Comparison of ENCODE assay signal across 19 cellular contexts in the genomic region with DNA sequence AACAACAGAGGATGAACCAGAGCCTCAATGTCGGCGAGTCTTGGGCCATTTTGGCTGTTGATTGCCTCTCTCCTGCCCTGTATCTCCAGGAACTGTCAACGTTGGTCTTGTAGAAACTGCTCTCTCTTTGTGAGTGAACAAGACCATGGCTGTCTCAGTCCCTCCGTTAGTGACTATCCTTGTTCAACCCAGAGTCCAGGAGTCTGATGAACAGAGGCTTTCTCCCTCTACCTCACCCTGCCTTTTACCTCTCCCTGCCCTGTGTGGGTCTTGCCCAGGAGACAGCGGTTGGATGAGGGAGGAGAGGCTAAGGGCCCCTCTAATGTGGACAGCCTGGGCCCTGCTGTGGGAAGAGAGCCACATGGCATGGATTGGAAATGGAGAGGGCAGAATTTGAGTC. TPM values are rescaled to one million over a fixed set of nuclear protein-coding genes. Genes with fewer than 3 reads are reported as not detected.
DNase-seq lines count a peak whose midpoint lies in the region; ATAC-seq and TF ChIP-seq lines count a peak whose summit lies in the region.
"Had no signal": no experiment of that assay in that cellular context is flagged by ENCODE, and none has a peak within 500 bp of the region (broad histone marks: within the 10 kb centered on the region; RNA-seq: fewer than 3 reads in every experiment).

No MANE protein-coding gene starts in this region.

- peaks cover 11% of the 10 kb centered on the region for H3K79me1 ChIP-seq in neuronal stem cell (ENCODE audit: low read depth, low read length)

- no peak for TF ChIP-seq POLR2A in esophagus squamous epithelium (IDR thresholded peaks at IDR 0.05)

- WGBS in esophagus squamous epithelium, 2 donors, result 84 to 93% methylated on average over 4 of the region's 5 CpGs
- WGBS in neuronal stem cell (ENCODE audit: extremely low coverage in 2 of 2, insufficient read length in 2 of 2, insufficient replicate concordance in 1 of 2), 2 donors, result no CpG with 5 or more reads among the region's 5 CpGs

- H3K9ac ChIP-seq in BLaER1 (no peak overlapping the region), neuronal stem cell (ENCODE audit: low read depth, low read length, poor library complexity) (no peak overlapping the region)

- H3K4ac ChIP-seq in neuronal stem cell (ENCODE audit: low read length), result no peak overlapping the region

- H3K27ac ChIP-seq in BLaER1 (no peak overlapping the region), esophagus squamous epithelium (no peak overlapping the region), neuronal stem cell (replicated peaks; ENCODE audit: low read length) (no peak overlapping the region), right atrium auricular region (no peak overlapping the region)
- peak overlapping the region; percentile 50 for H3K27ac ChIP-seq in CD4-positive, CD25-positive, alpha-beta regulatory T cell (ENCODE audit: insufficient read depth, low read length, poor library complexity, severe bottlenecking)
- H3K27ac ChIP-seq: cardiac muscle cell, gastrocnemius medialis, SJCRH30, thoracic aorta had no signal

- intact Hi-C loops in activated T-helper 1 cell treated with anti-CD3 and anti-CD28 coated beads, Interleukin-12 subunit alpha, Interleukin-12 subunit beta, Interleukin-2, Interleukin-4 antibody, amounts not matched to agents 30 ng/mL and 10 ng/mL and 1 ng/mL, durations not matched to agents 14 hours and 24 hours and 36 hours (cut with micrococcal nuclease), result no loop called here
- intact Hi-C loops in esophagus squamous epithelium (cut with DNase I), result no loop called here

- H3K4me2 ChIP-seq in BLaER1 (peak overlapping the region; percentile 78), neuronal stem cell (ENCODE audit: insufficient read depth, low read length, poor library complexity, severe bottlenecking) (no peak overlapping the region)

- H3K36me3 Mint-ChIP-seq in CD4-positive, CD25-positive, alpha-beta regulatory T cell, result peaks cover under 1% of the 10 kb centered on the region
- H3K36me3 Mint-ChIP-seq in activated T-helper 1 cell treated with anti-CD3 and anti-CD28 coated beads, Interleukin-12 subunit alpha, Interleukin-12 subunit beta, Interleukin-2, Interleukin-4 antibody, amounts not matched to agents 30 ng/mL and 10 ng/mL and 1 ng/mL, durations not matched to agents 14 hours and 24 hours and 36 hours (ENCODE audit: low read depth), result peaks cover 16% of the 10 kb centered on the region
- no peaks in the 10 kb centered on the region for H3K36me3 Mint-ChIP-seq in immature natural killer cell
- H3K36me3 Mint-ChIP-seq: mesothelial cell of epicardium had no signal

- H3K9me3 ChIP-seq in BLaER1, result no peaks in the 10 kb centered on the region
- no peaks in the 10 kb centered on the region for H3K9me3 ChIP-seq in CD4-positive, CD25-positive, alpha-beta regulatory T cell (ENCODE audit: control insufficient read depth in 2 of 2, low read length in 2 of 2)
- H3K9me3 ChIP-seq in esophagus squamous epithelium, result no peaks in the 10 kb centered on the region
- no peaks in the 10 kb centered on the region for H3K9me3 ChIP-seq in neuronal stem cell (replicated peaks in 1 of 2; ENCODE audit: control insufficient read depth in 2 of 2, insufficient read depth in 1 of 2, low read depth in 1 of 2, low read length in 2 of 2)
- H3K9me3 ChIP-seq in right atrium auricular region, result no peaks in the 10 kb centered on the region
- H3K9me3 ChIP-seq: gastrocnemius medialis, neutrophil, SJCRH30, thoracic aorta had no signal

- no peak overlapping the region for H2BK12ac ChIP-seq in neuronal stem cell (ENCODE audit: low read length)

- no peak overlapping the region for H3K14ac ChIP-seq in neuronal stem cell (ENCODE audit: low read length)

- TF ChIP-seq CTCF in esophagus squamous epithelium (IDR thresholded peaks at IDR 0.05) (no peak), right atrium auricular region (IDR thresholded peaks at IDR 0.05) (no peak)

- no peak overlapping the region for H2BK120ac ChIP-seq in neuronal stem cell (ENCODE audit: low read depth, low read length)

- no peak overlapping the region for H4K8ac ChIP-seq in neuronal stem cell (ENCODE audit: low read depth, low read length)

- no peak overlapping the region for H4K91ac ChIP-seq in neuronal stem cell (ENCODE audit: low read depth, low read length, poor library complexity)

- H3K36me3 ChIP-seq in BLaER1 (no peaks in the 10 kb centered on the region), esophagus squamous epithelium (no peaks in the 10 kb centered on the region), neuronal stem cell (replicated peaks in 1 of 2; ENCODE audit: control insufficient read depth in 2 of 2, insufficient read depth in 2 of 2, low read length in 2 of 2) (no peaks in the 10 kb centered on the region), right atrium auricular region (no peaks in the 10 kb centered on the region)
- H3K36me3 ChIP-seq in CD4-positive, CD25-positive, alpha-beta regulatory T cell (ENCODE audit: control insufficient read depth, insufficient read depth, low read length), result no peaks in the 10 kb centered on the region
- H3K36me3 ChIP-seq: cardiac muscle cell, gastrocnemius medialis, neutrophil, SJCRH30, thoracic aorta had no signal

- no peak for DNase-seq in CD4-positive, CD25-positive, alpha-beta regulatory T cell
- no peak for DNase-seq in activated T-helper 1 cell treated with anti-CD3 and anti-CD28 coated beads, Interleukin-12 subunit alpha, Interleukin-12 subunit beta, Interleukin-2, Interleukin-4 antibody, amounts not matched to agents 30 ng/mL and 10 ng/mL and 1 ng/mL, durations not matched to agents 14 hours and 24 hours and 36 hours (ENCODE audit: low spot score)
- DNase-seq in immature natural killer cell (no peak), esophagus squamous epithelium (lab: John Stamatoyannopoulos, UW) (no peak), neuronal stem cell (ENCODE audit: low spot score) (no peak), right atrium auricular region (ENCODE audit: low spot score) (no peak)
- DNase-seq: activated CD4-positive, CD25-positive, alpha-beta regulatory T cell; activated CD8-positive, alpha-beta memory T cell treated with anti-CD3 and anti-CD28 coated beads, Interleukin-2, amount 50 U/mL, for 48 hours; gastrocnemius medialis; kidney glomerular epithelial cell; NCI-H187; NCI-H2227 treated with DMSO at 0.1 percent for 48 hours; SJCRH30 had no signal

- H3K27me3 Mint-ChIP-seq in CD4-positive, CD25-positive, alpha-beta regulatory T cell, result no peaks in the 10 kb centered on the region
- H3K27me3 Mint-ChIP-seq in activated T-helper 1 cell treated with anti-CD3 and anti-CD28 coated beads, Interleukin-12 subunit alpha, Interleukin-12 subunit beta, Interleukin-2, Interleukin-4 antibody, amounts not matched to agents 30 ng/mL and 10 ng/mL and 1 ng/mL, durations not matched to agents 14 hours and 24 hours and 36 hours (ENCODE audit: insufficient read depth), result no peaks in the 10 kb centered on the region
- peaks cover 0 to 8% (median 5%) of the 10 kb centered on the region in 3 donors for H3K27me3 Mint-ChIP-seq in immature natural killer cell (ENCODE audit: low read depth in 3 of 3)

- H2AFZ ChIP-seq in neuronal stem cell (ENCODE audit: low read length), result no peak overlapping the region

- H2AK5ac ChIP-seq in neuronal stem cell (ENCODE audit: low read depth, low read length), result no peak overlapping the region

- H3K9me3 Mint-ChIP-seq in CD4-positive, CD25-positive, alpha-beta regulatory T cell, result no peaks in the 10 kb centered on the region
- no peaks in the 10 kb centered on the region for H3K9me3 Mint-ChIP-seq in activated T-helper 1 cell treated with anti-CD3 and anti-CD28 coated beads, Interleukin-12 subunit alpha, Interleukin-12 subunit beta, Interleukin-2, Interleukin-4 antibody, amounts not matched to agents 30 ng/mL and 10 ng/mL and 1 ng/mL, durations not matched to agents 14 hours and 24 hours and 36 hours
- no peaks in the 10 kb centered on the region for H3K9me3 Mint-ChIP-seq in immature natural killer cell
- H3K9me3 Mint-ChIP-seq: mesothelial cell of epicardium had no signal

- no peak overlapping the region for H2BK15ac ChIP-seq in neuronal stem cell (ENCODE audit: low read length)

- no peak overlapping the region for H3K18ac ChIP-seq in neuronal stem cell (ENCODE audit: low read length)

- H3K4me1 ChIP-seq in BLaER1, result peaks cover 97% of the 10 kb centered on the region
- H3K4me1 ChIP-seq in CD4-positive, CD25-positive, alpha-beta regulatory T cell (ENCODE audit: control insufficient read depth, insufficient read depth, low read length, poor library complexity, severe bottlenecking), result peaks cover 98% of the 10 kb centered on the region
- H3K4me1 ChIP-seq in esophagus squamous epithelium, result peaks cover 17 to 83% (median 46%) of the 10 kb centered on the region in 3 donors
- H3K4me1 ChIP-seq in neuronal stem cell (ENCODE audit: control insufficient read depth in 2 of 2, insufficient read depth in 1 of 2, low read depth in 1 of 2, low read length in 2 of 2), result peaks cover 4 to 9% of the 10 kb centered on the region in 2 donors
- peaks cover 3 to 60% of the 10 kb centered on the region in 2 donors for H3K4me1 ChIP-seq in right atrium auricular region

- H3K27ac Mint-ChIP-seq in CD4-positive, CD25-positive, alpha-beta regulatory T cell, result peak overlapping the region; percentile 55 to 89 (median 88)
- peak overlapping the region; percentile 77 for H3K27ac Mint-ChIP-seq in activated T-helper 1 cell treated with anti-CD3 and anti-CD28 coated beads, Interleukin-12 subunit alpha, Interleukin-12 subunit beta, Interleukin-2, Interleukin-4 antibody, amounts not matched to agents 30 ng/mL and 10 ng/mL and 1 ng/mL, durations not matched to agents 14 hours and 24 hours and 36 hours
- peak overlapping the region; percentile 82 to 94 (median 87) for H3K27ac Mint-ChIP-seq in immature natural killer cell
- H3K27ac Mint-ChIP-seq: mesothelial cell of epicardium had no signal

- no peak for ATAC-seq in CD4-positive, CD25-positive, alpha-beta regulatory T cell (ENCODE audit: low read depth in 2 of 2)
- ATAC-seq: gastrocnemius medialis had no signal

- H3K4me3 ChIP-seq in BLaER1, result no peak overlapping the region
- H3K4me3 ChIP-seq in CD4-positive, CD25-positive, alpha-beta regulatory T cell (ENCODE audit: low read depth, low read length), result no peak overlapping the region
- H3K4me3 ChIP-seq in esophagus squamous epithelium, result no peak overlapping the region
- no peak overlapping the region for H3K4me3 ChIP-seq in neuronal stem cell (ENCODE audit: low read length in 2 of 2)
- no peak overlapping the region for H3K4me3 ChIP-seq in right atrium auricular region
- H3K4me3 ChIP-seq: cardiac muscle cell, dorsolateral prefrontal cortex, gastrocnemius medialis, SJCRH30, thoracic aorta had no signal

- H3K4me1 Mint-ChIP-seq in CD4-positive, CD25-positive, alpha-beta regulatory T cell, result peaks cover 12 to 98% (median 75%) of the 10 kb centered on the region in 4 donors
- peaks cover 100% of the 10 kb centered on the region for H3K4me1 Mint-ChIP-seq in activated T-helper 1 cell treated with anti-CD3 and anti-CD28 coated beads, Interleukin-12 subunit alpha, Interleukin-12 subunit beta, Interleukin-2, Interleukin-4 antibody, amounts not matched to agents 30 ng/mL and 10 ng/mL and 1 ng/mL, durations not matched to agents 14 hours and 24 hours and 36 hours (ENCODE audit: low read depth)
- H3K4me1 Mint-ChIP-seq in immature natural killer cell, result peaks cover 98 to 100% of the 10 kb centered on the region in 2 donors

- H2BK5ac ChIP-seq in neuronal stem cell (ENCODE audit: low read length), result no peak overlapping the region

- H3K23ac ChIP-seq in neuronal stem cell (ENCODE audit: low read depth, low read length, poor library complexity), result no peak overlapping the region

- peaks cover 100% of the 10 kb centered on the region for H4K20me1 ChIP-seq in BLaER1

- H3K27me3 ChIP-seq in BLaER1 (no peaks in the 10 kb centered on the region), esophagus squamous epithelium (peaks cover 0 to 21% (median 0%) of the 10 kb centered on the region in 4 donors), neuronal stem cell (ENCODE audit: control insufficient read depth in 3 of 3, insufficient read depth in 3 of 3, low read depth in 1 of 3, low read length in 3 of 3) (no peaks in the 10 kb centered on the region), right atrium auricular region (no peaks in the 10 kb centered on the region)
- no peaks in the 10 kb centered on the region for H3K27me3 ChIP-seq in CD4-positive, CD25-positive, alpha-beta regulatory T cell (ENCODE audit: control insufficient read depth, insufficient read depth, low read length)
- H3K27me3 ChIP-seq: cardiac muscle cell, dorsolateral prefrontal cortex, gastrocnemius medialis, neutrophil, SJCRH30 had no signal

- H3K4me3 Mint-ChIP-seq in CD4-positive, CD25-positive, alpha-beta regulatory T cell, result peak overlapping the region in 3 of 4 donors; percentile 53 to 76 (median 76)
- H3K4me3 Mint-ChIP-seq in activated T-helper 1 cell treated with anti-CD3 and anti-CD28 coated beads, Interleukin-12 subunit alpha, Interleukin-12 subunit beta, Interleukin-2, Interleukin-4 antibody, amounts not matched to agents 30 ng/mL and 10 ng/mL and 1 ng/mL, durations not matched to agents 14 hours and 24 hours and 36 hours, result peak overlapping the region; percentile 39
- H3K4me3 Mint-ChIP-seq in immature natural killer cell, result peak overlapping the region; percentile 62 to 76 (median 74)
- H3K4me3 Mint-ChIP-seq: mesothelial cell of epicardium had no signal

RNA-seq across cellular contexts. Expression of a gene that starts 32.8 kb away (rescaled TPM):
- total RNA-seq in CD4-positive, CD25-positive, alpha-beta regulatory T cell, result 106 TPM
- polyA plus RNA-seq in CD4-positive, CD25-positive, alpha-beta regulatory T cell, result 10 to 100 TPM; 27.9 to 36.3 (median 30.7) TPM
- total RNA-seq in activated T-helper 1 cell treated with anti-CD3 and anti-CD28 coated beads, Interleukin-12 subunit alpha, Interleukin-12 subunit beta, Interleukin-2, Interleukin-4 antibody, amounts not matched to agents 30 ng/mL and 10 ng/mL and 1 ng/mL, durations not matched to agents 14 hours and 24 hours and 36 hours, result 54.6 and 55.7 TPM in 2 replicates
- polyA plus RNA-seq in immature natural killer cell, result 100 to 1,000 TPM in 1 of 3 donors, 10 to 100 TPM in 2; 34.1 to 101 (median 35.0) TPM
- total RNA-seq in esophagus squamous epithelium (10 to 100 TPM in 2 of 4 donors, 1 to 10 TPM in 2; 7.4 to 17.9 (median 9.4) TPM), right atrium auricular region (10 to 100 TPM; 12.7 to 18.2 TPM)
- polyA plus RNA-seq in neuronal stem cell (2013, experiment 1 of 2), result 13.5 TPM
- polyA plus RNA-seq in neuronal stem cell (2013, experiment 2 of 2), result 14.5 TPM
